17 cellular contexts compared by ENCODE assay signal in the genomic region with DNA sequence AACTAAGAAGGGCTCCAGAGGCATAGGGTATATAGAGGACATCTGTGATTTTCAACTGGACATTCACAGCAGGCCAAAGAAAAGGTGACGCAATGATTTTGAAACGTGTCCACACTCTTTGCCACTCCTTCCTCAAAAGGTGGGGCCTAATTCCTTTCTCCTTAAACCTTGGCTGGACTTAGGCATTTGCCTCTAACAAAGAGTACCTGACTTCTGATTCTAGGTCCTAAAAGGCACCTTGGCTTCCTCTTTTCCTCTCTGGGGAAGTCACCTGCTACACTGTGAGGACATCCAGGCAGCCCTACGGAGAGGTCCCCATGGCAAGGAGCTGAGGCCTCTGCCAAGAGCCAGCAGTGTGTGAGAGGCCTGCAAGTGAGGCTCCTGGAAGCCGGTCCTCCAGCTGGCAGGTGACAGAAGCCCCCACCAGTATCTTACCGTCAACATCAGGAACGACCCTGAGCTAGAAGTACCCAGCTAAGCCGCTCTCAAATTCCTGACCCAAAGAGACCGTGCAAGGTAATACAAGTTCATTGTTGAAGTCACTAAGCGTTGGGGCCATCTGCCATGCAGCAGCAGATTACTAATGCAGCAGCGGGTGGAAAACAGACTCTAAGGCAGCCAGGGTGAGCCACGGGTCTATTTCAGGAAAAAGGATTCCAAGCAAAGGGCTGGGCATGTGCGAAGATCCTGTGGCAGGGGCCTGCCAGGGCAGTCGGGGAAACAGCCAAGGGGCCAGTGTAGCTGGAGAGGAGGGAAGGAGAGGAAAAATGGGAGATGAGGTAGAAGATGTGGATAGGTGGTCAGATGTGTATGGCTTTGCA. TPM values are rescaled to one million over a fixed set of nuclear protein-coding genes. Genes with fewer than 3 reads are reported as not detected.
DNase-seq lines count a peak whose midpoint lies in the region; ATAC-seq and TF ChIP-seq lines count a peak whose summit lies in the region.
"Had no signal": no experiment of that assay in that cellular context is flagged by ENCODE, and none has a peak within 500 bp of the region (broad histone marks: within the 10 kb centered on the region; RNA-seq: fewer than 3 reads in every experiment).

No MANE protein-coding gene starts in this region.

- H3K36me3 Mint-ChIP-seq in natural killer cell treated with Interleukin-12 subunit alpha and Interleukin-12 subunit beta and Interleukin-15 and Interleukin-18, amount 100 ng/mL, for 72 hours: no peaks in the 10 kb centered on the region
- H3K36me3 Mint-ChIP-seq in natural killer cell: peaks cover 7% of the 10 kb centered on the region
- H3K36me3 Mint-ChIP-seq in activated T-helper 17 cell treated with anti-CD3 and anti-CD28 coated beads, Interleukin-2, amount 50 U/mL, for 72 hours (ENCODE audit: low read depth): peaks cover 47% of the 10 kb centered on the region
- H3K36me3 Mint-ChIP-seq in CD8-positive, alpha-beta T cell: peaks cover 57% of the 10 kb centered on the region

- H3K27me3 ChIP-seq in lung (ENCODE audit: control insufficient read depth, insufficient read depth) (no peaks in the 10 kb centered on the region), aorta (ENCODE audit: control insufficient read depth in 1 of 2, insufficient read depth in 2 of 2, low read length in 1 of 2) (no peaks in the 10 kb centered on the region)
- H3K27me3 ChIP-seq in CD8-positive, alpha-beta T cell (ENCODE audit: insufficient read depth, low read length): no peaks in the 10 kb centered on the region
- H3K27me3 ChIP-seq: foreskin keratinocyte, SJCRH30, vagina had no signal

- ATAC-seq in natural killer cell treated with Interleukin-12 subunit alpha and Interleukin-12 subunit beta and Interleukin-15 and Interleukin-18, amount 100 ng/mL, for 72 hours: no peak
- ATAC-seq in natural killer cell: no peak
- no peak for ATAC-seq in activated T-helper 17 cell treated with anti-CD3 and anti-CD28 coated beads, Interleukin-2, amount 50 U/mL, for 72 hours (replicated peaks)
- peak; percentile 10 for ATAC-seq in lung (ENCODE audit: insufficient read depth, low FRiP score)
- no peak for ATAC-seq in aorta (ENCODE audit: low FRiP score)
- no peak for ATAC-seq in GM18873 (IDR thresholded peaks at IDR 0.05; ENCODE audit: low FRiP score, unreplicated experiment)
- ATAC-seq in CD8-positive, alpha-beta T cell: no peak
- ATAC-seq: foreskin keratinocyte had no signal

- no peaks in the 10 kb centered on the region for H3K9me3 Mint-ChIP-seq in natural killer cell treated with Interleukin-12 subunit alpha and Interleukin-12 subunit beta and Interleukin-15 and Interleukin-18, amount 100 ng/mL, for 72 hours
- H3K9me3 Mint-ChIP-seq in natural killer cell: no peaks in the 10 kb centered on the region
- no peaks in the 10 kb centered on the region for H3K9me3 Mint-ChIP-seq in activated T-helper 17 cell treated with anti-CD3 and anti-CD28 coated beads, Interleukin-2, amount 50 U/mL, for 72 hours
- no peaks in the 10 kb centered on the region for H3K9me3 Mint-ChIP-seq in CD8-positive, alpha-beta T cell
- H3K9me3 Mint-ChIP-seq: activated naive CD8-positive, alpha-beta T cell treated with anti-CD3 and anti-CD28 coated beads for 36 hours; mesothelial cell of epicardium had no signal

- DNase-seq in natural killer cell treated with Interleukin-12 subunit alpha and Interleukin-12 subunit beta and Interleukin-15 and Interleukin-18, amount 100 ng/mL, for 72 hours (ENCODE audit: low spot score): peak; percentile 25
- DNase-seq in natural killer cell (no peak), lung (ENCODE audit: low spot score) (peak; percentile 56), aorta (peak; percentile 6 to 48)
- DNase-seq in activated naive CD4-positive, alpha-beta T cell treated with anti-CD3 and anti-CD28 coated beads, Interleukin-2, amount 50 U/mL, for 16 hours: no peak
- no peak for DNase-seq in CD8-positive, alpha-beta T cell
- DNase-seq: activated CD4-positive, alpha-beta T cell treated with anti-CD3 and anti-CD28 coated beads for 1 hour; activated naive CD8-positive, alpha-beta T cell treated with anti-CD3 and anti-CD28 coated beads for 36 hours; COR-L47; foreskin keratinocyte; GF-D8; SJCRH30; stimulated activated naive CD4-positive, alpha-beta T cell treated with Interleukin-2 at 50 U/mL for 16 hours had no signal

- POLR2A ChIA-PET in CD8-positive, alpha-beta T cell (lab: Charles Lee): interaction anchor here (1.1 kb wide), 1 partner anchor 43 kb away, joined by 3 read pairs; no protein-coding TSS in a partner anchor

- H3K4me3 Mint-ChIP-seq in natural killer cell treated with Interleukin-12 subunit alpha and Interleukin-12 subunit beta and Interleukin-15 and Interleukin-18, amount 100 ng/mL, for 72 hours: no peak overlapping the region
- H3K4me3 Mint-ChIP-seq in natural killer cell: no peak overlapping the region
- H3K4me3 Mint-ChIP-seq in activated T-helper 17 cell treated with anti-CD3 and anti-CD28 coated beads, Interleukin-2, amount 50 U/mL, for 72 hours: no peak overlapping the region
- H3K4me3 Mint-ChIP-seq in CD8-positive, alpha-beta T cell: no peak overlapping the region
- H3K4me3 Mint-ChIP-seq: activated naive CD8-positive, alpha-beta T cell treated with anti-CD3 and anti-CD28 coated beads for 36 hours; mesothelial cell of epicardium had no signal

- CTCF ChIA-PET in CD8-positive, alpha-beta T cell (lab: Charles Lee): interaction anchor here (1.4 kb wide), 1 partner anchor 16 kb away, joined by 5 read pairs; no protein-coding TSS in a partner anchor

- no peak overlapping the region for H3K4me3 ChIP-seq in lung
- H3K4me3 ChIP-seq in aorta (ENCODE audit: low read length in 2 of 2): no peak overlapping the region
- H3K4me3 ChIP-seq in CD8-positive, alpha-beta T cell (ENCODE audit: low read depth, low read length): no peak overlapping the region
- H3K4me3 ChIP-seq: SJCRH30, vagina had no signal

- H3K27ac ChIP-seq in lung (ENCODE audit: low read depth in 1 of 2, low read length in 1 of 2) (peak overlapping the region in 1 of 2 donors; percentile 23), aorta (ENCODE audit: low read depth in 1 of 2, low read length in 2 of 2) (no peak overlapping the region)
- H3K27ac ChIP-seq in CD8-positive, alpha-beta T cell (ENCODE audit: low read depth, low read length): no peak overlapping the region
- H3K27ac ChIP-seq: foreskin keratinocyte, SJCRH30, vagina had no signal

- 79 to 86% methylated on average over 13 of the region's 13 CpGs for WGBS in lung, 2 donors
- WGBS in aorta, 2 donors: 86 to 88% methylated on average over 13 of the region's 13 CpGs

- intact Hi-C loops in natural killer cell (cut with micrococcal nuclease): no loop called here
- intact Hi-C loops in aorta (cut with DNase I): no loop called here
- intact Hi-C loops in CD8-positive, alpha-beta T cell (cut with DNase I, micrococcal nuclease): no loop called here

- no peak overlapping the region for H3K27ac Mint-ChIP-seq in natural killer cell treated with Interleukin-12 subunit alpha and Interleukin-12 subunit beta and Interleukin-15 and Interleukin-18, amount 100 ng/mL, for 72 hours
- H3K27ac Mint-ChIP-seq in natural killer cell: no peak overlapping the region
- peak overlapping the region; percentile 17 for H3K27ac Mint-ChIP-seq in activated T-helper 17 cell treated with anti-CD3 and anti-CD28 coated beads, Interleukin-2, amount 50 U/mL, for 72 hours
- H3K27ac Mint-ChIP-seq in CD8-positive, alpha-beta T cell: no peak overlapping the region
- H3K27ac Mint-ChIP-seq: activated naive CD8-positive, alpha-beta T cell treated with anti-CD3 and anti-CD28 coated beads for 36 hours; mesothelial cell of epicardium had no signal

- H3K36me3 ChIP-seq in lung (ENCODE audit: control insufficient read depth in 2 of 2, insufficient read depth in 2 of 2, low read length in 2 of 2): peaks cover 16 to 32% of the 10 kb centered on the region in 2 donors
- peaks cover 2 to 9% of the 10 kb centered on the region in 2 donors for H3K36me3 ChIP-seq in aorta (ENCODE audit: control insufficient read depth in 1 of 2, insufficient read depth in 2 of 2, low read length in 1 of 2)
- peaks cover 5% of the 10 kb centered on the region for H3K36me3 ChIP-seq in CD8-positive, alpha-beta T cell (ENCODE audit: insufficient read depth, low read length)
- H3K36me3 ChIP-seq: SJCRH30 had no signal

- H3K4me1 Mint-ChIP-seq in natural killer cell treated with Interleukin-12 subunit alpha and Interleukin-12 subunit beta and Interleukin-15 and Interleukin-18, amount 100 ng/mL, for 72 hours (ENCODE audit: low read depth in 2 of 2): no peaks in the 10 kb centered on the region
- H3K4me1 Mint-ChIP-seq in natural killer cell: no peaks in the 10 kb centered on the region
- no peaks in the 10 kb centered on the region for H3K4me1 Mint-ChIP-seq in activated T-helper 17 cell treated with anti-CD3 and anti-CD28 coated beads, Interleukin-2, amount 50 U/mL, for 72 hours
- H3K4me1 Mint-ChIP-seq in CD8-positive, alpha-beta T cell (ENCODE audit: low read depth): no peaks in the 10 kb centered on the region
- H3K4me1 Mint-ChIP-seq: activated naive CD8-positive, alpha-beta T cell treated with anti-CD3 and anti-CD28 coated beads for 36 hours had no signal

- H3K4me1 ChIP-seq in lung (ENCODE audit: control insufficient read depth in 2 of 2, insufficient read depth in 2 of 2, low read length in 2 of 2) (peaks cover 0 to 5% of the 10 kb centered on the region in 2 donors), aorta (ENCODE audit: control insufficient read depth in 1 of 2, insufficient read depth in 2 of 2, low read length in 2 of 2) (no peaks in the 10 kb centered on the region)
- H3K4me1 ChIP-seq in CD8-positive, alpha-beta T cell (ENCODE audit: insufficient read depth, low read length): no peaks in the 10 kb centered on the region
- H3K4me1 ChIP-seq: foreskin keratinocyte, vagina had no signal

- H3K9me3 ChIP-seq in lung (ENCODE audit: control insufficient read depth in 2 of 2, insufficient read depth in 1 of 2, low read length in 1 of 2): no peaks in the 10 kb centered on the region
- no peaks in the 10 kb centered on the region for H3K9me3 ChIP-seq in aorta (ENCODE audit: control insufficient read depth, low read length)
- no peaks in the 10 kb centered on the region for H3K9me3 ChIP-seq in CD8-positive, alpha-beta T cell (ENCODE audit: low read length)
- H3K9me3 ChIP-seq: SJCRH30, vagina had no signal

- no peaks in the 10 kb centered on the region for H3K27me3 Mint-ChIP-seq in natural killer cell treated with Interleukin-12 subunit alpha and Interleukin-12 subunit beta and Interleukin-15 and Interleukin-18, amount 100 ng/mL, for 72 hours
- H3K27me3 Mint-ChIP-seq in natural killer cell (ENCODE audit: low read depth in 2 of 2): no peaks in the 10 kb centered on the region
- H3K27me3 Mint-ChIP-seq in activated T-helper 17 cell treated with anti-CD3 and anti-CD28 coated beads, Interleukin-2, amount 50 U/mL, for 72 hours: no peaks in the 10 kb centered on the region
- no peaks in the 10 kb centered on the region for H3K27me3 Mint-ChIP-seq in CD8-positive, alpha-beta T cell (ENCODE audit: low read depth)
- H3K27me3 Mint-ChIP-seq: activated naive CD8-positive, alpha-beta T cell treated with anti-CD3 and anti-CD28 coated beads for 36 hours had no signal

- TF ChIP-seq CTCF in natural killer cell (IDR thresholded peaks at IDR 0.05) (no peak), lung (IDR thresholded peaks at IDR 0.05; ENCODE audit: control extremely low read depth, extremely low read depth) (no peak)
- no peak for TF ChIP-seq CTCF in CD8-positive, alpha-beta T cell (IDR thresholded peaks at IDR 0.05)

RNA-seq across cellular contexts. Expression of a gene that starts 7.4 kb away (rescaled TPM):
- total RNA-seq in natural killer cell treated with Interleukin-12 subunit alpha and Interleukin-12 subunit beta and Interleukin-15 and Interleukin-18, amount 100 ng/mL, for 72 hours: 10 to 100 TPM in 1 of 2 donors, 1 to 10 TPM in 1; 5.7 to 11.3 TPM
- total RNA-seq in natural killer cell: 10 to 100 TPM; 11.3 to 15.4 (median 13.5) TPM
- 1 to 10 TPM; 1.3 to 4.8 TPM for total RNA-seq in activated T-helper 17 cell treated with anti-CD3 and anti-CD28 coated beads, Interleukin-2, amount 50 U/mL, for 72 hours
- total RNA-seq in lung: 10 to 100 TPM in 1 of 2 donors, 1 to 10 TPM in 1; 4.4 to 12.5 TPM
- polyA plus RNA-seq in lung: 10 to 100 TPM in 1 of 2 donors, 1 to 10 TPM in 1; 9.8 to 11.6 TPM
- 1 to 10 TPM; 3.3 to 5.2 TPM for total RNA-seq in aorta
- polyA plus RNA-seq in aorta: 1 to 10 TPM; 3.3 to 9.4 TPM
- total RNA-seq in CD8-positive, alpha-beta T cell: 1 to 10 TPM in 1 of 2 experiments, under 1 TPM in 1; 0.98 to 1.5 TPM

RNA-seq across cellular contexts. Expression of a gene that starts 41.2 kb away (rescaled TPM):
- total RNA-seq in natural killer cell treated with Interleukin-12 subunit alpha and Interleukin-12 subunit beta and Interleukin-15 and Interleukin-18, amount 100 ng/mL, for 72 hours: 10 to 100 TPM; 13.8 to 18.4 TPM
- total RNA-seq in natural killer cell (10 to 100 TPM; 26.3 to 32.9 (median 32.6) TPM), lung (10 to 100 TPM; 15.0 to 27.1 TPM), aorta (10 to 100 TPM; 22.0 to 25.1 TPM)
- total RNA-seq in activated T-helper 17 cell treated with anti-CD3 and anti-CD28 coated beads, Interleukin-2, amount 50 U/mL, for 72 hours: 10 to 100 TPM in 1 of 2 donors, 1 to 10 TPM in 1; 6.2 to 23.7 TPM
- polyA plus RNA-seq in lung (1 to 10 TPM; 4.1 to 6.0 TPM), aorta (1 to 10 TPM; 2.0 to 6.1 TPM)
- total RNA-seq in CD8-positive, alpha-beta T cell: 10 to 100 TPM; 43.9 to 45.7 TPM

RNA-seq across cellular contexts. Expression of a gene that starts 43.7 kb away (rescaled TPM):
- 10 to 100 TPM; 75.8 to 99.7 TPM for total RNA-seq in natural killer cell treated with Interleukin-12 subunit alpha and Interleukin-12 subunit beta and Interleukin-15 and Interleukin-18, amount 100 ng/mL, for 72 hours
- total RNA-seq in natural killer cell (100 to 1,000 TPM; 146 to 200 (median 183) TPM), lung (10 to 100 TPM; 38.0 to 46.3 TPM), aorta (10 to 100 TPM; 48.4 to 50.7 TPM)
- total RNA-seq in activated T-helper 17 cell treated with anti-CD3 and anti-CD28 coated beads, Interleukin-2, amount 50 U/mL, for 72 hours: 10 to 100 TPM; 33.6 to 53.6 TPM
- polyA plus RNA-seq in lung (10 to 100 TPM; 35.0 to 52.0 TPM), aorta (100 to 1,000 TPM in 1 of 2 donors, 10 to 100 TPM in 1; 19.4 to 149 TPM)
- 100 to 1,000 TPM; 133 to 144 TPM for total RNA-seq in CD8-positive, alpha-beta T cell

Comparison
In these comparisons a context has a peak if more than half of its experiments do, and no peak if none do; other contexts are left out.
1. DNase-seq: peak in natural killer cell treated with Interleukin-12 subunit alpha and Interleukin-12 subunit beta and Interleukin-15 and Interleukin-18, amount 100 ng/mL, for 72 hours (single experiment), lung (single experiment) and aorta (2 of 2); none in natural killer cell (single experiment), activated naive CD4-positive, alpha-beta T cell treated with anti-CD3 and anti-CD28 coated beads, Interleukin-2, amount 50 U/mL, for 16 hours (single experiment) and CD8-positive, alpha-beta T cell (0 of 7).